28 cellular contexts compared by ENCODE assay signal in genomic region chr7:124440081-124440480, GRCh38.
"Had no signal": no experiment of that assay in that cellular context is flagged by ENCODE, and none has a peak within 500 bp of the region (broad histone marks: within the 10 kb centered on the region; RNA-seq: fewer than 3 reads in every experiment).

No MANE protein-coding gene starts in this region.

- H3K9me3 ChIP-seq: ascending aorta had no signal

- ATAC-seq: activated CD8-positive, alpha-beta T cell treated with anti-CD3 and anti-CD28 coated beads, Interleukin-2, amount 10 ng/mL, durations not matched to agents 7 days and 5 days; T-helper 17 cell; WTC11 had no signal

- H3K36me3 ChIP-seq: ascending aorta, cardiac muscle cell had no signal

- H3K27me3 ChIP-seq: ascending aorta had no signal

- H3K4me1 ChIP-seq: ascending aorta had no signal

- DNase-seq: activated CD4-positive, alpha-beta T cell treated with anti-CD3 and anti-CD28 coated beads for 48 hours; activated CD4-positive, alpha-beta T cell treated with anti-CD3 and anti-CD28 coated beads, Interleukin-2, amount 50 U/mL, for 4 hours; activated CD4-positive, CD25-positive, alpha-beta regulatory T cell treated with anti-CD3 and anti-CD28 coated beads, Interleukin-2, amount 50 U/mL, for 72 hours; activated CD8-positive, alpha-beta memory T cell treated with anti-CD3 and anti-CD28 coated beads, Interleukin-2, amount 50 U/mL, for 48 hours; activated CD8-positive, alpha-beta T cell treated with anti-CD3 and anti-CD28 coated beads, Interleukin-2, amount 10 ng/mL, durations not matched to agents 7 days and 5 days; activated effector memory CD4-positive, alpha-beta T cell treated with Interleukin-2 at 50 U/mL for 16 hours; activated naive CD4-positive, alpha-beta T cell; activated T-cell treated with anti-CD3 and anti-CD28 coated beads, Interleukin-2, amount 50 U/mL, for 24 hours; Kasumi-1; NCI-H1092 treated with DMSO at 0.1 percent for 48 hours; NCI-H1417 treated with DMSO at 0.1 percent for 48 hours; NCI-H1694; NCI-H2029; NCI-H2107; NCI-H2171 treated with DMSO at 0.1 percent for 48 hours; NCI-H226; NCI-H510A; NCI-H69; NK-92 treated with Interleukin-12 subunit alpha and Interleukin-12 subunit beta, amount 100 ng/mL, for 24 hours; OCI-M1; SHP77; T-helper 17 cell; T-helper 9 cell had no signal

- H3K4me3 ChIP-seq: ascending aorta, cardiac muscle cell had no signal

- FAIRE-seq: colon, RCC 7860 had no signal

- H3K27ac ChIP-seq: ascending aorta, cardiac muscle cell had no signal
